In genomic region chr5:58794875-58795274, GRCh38 we compare ENCODE assay signal across 16 cellular contexts.
A peak's percentile ranks its signal among the peaks of the same experiment; 100 is the strongest.
DNase-seq lines count a peak whose midpoint lies in the region; ATAC-seq, FAIRE-seq and TF ChIP-seq lines count a peak whose summit lies in the region.
"Had no signal": no experiment of that assay in that cellular context is flagged by ENCODE, and none has a peak within 500 bp of the region (broad histone marks: within the 10 kb centered on the region; RNA-seq: fewer than 3 reads in every experiment).

No MANE protein-coding gene starts in this region.

- POLR2A ChIA-PET in activated CD8-positive, alpha-beta T cell treated with anti-CD3 and anti-CD28 coated beads for 36 hours (lab: Charles Lee): interaction anchor here (1.5 kb wide), 1 partner anchor 10 kb away, joined by 5 read pairs; no protein-coding TSS in a partner anchor
- POLR2A ChIA-PET in activated CD8-positive, alpha-beta T cell treated with anti-CD3 and anti-CD28 coated beads, Interleukin-2, amount 10 ng/mL, durations not matched to agents 7 days and 5 days (lab: Charles Lee): no interaction called here
- POLR2A ChIA-PET in GM12878 (lab: Charles Lee): no interaction called here

- no peak for TF ChIP-seq CTCF in activated CD8-positive, alpha-beta T cell treated with anti-CD3 and anti-CD28 coated beads for 36 hours (IDR thresholded peaks at IDR 0.05)
- TF ChIP-seq CTCF in GM12878 (IDR thresholded peaks at IDR 0.05 in 2 of 3, conservative IDR thresholded peaks at IDR 0.05 in 1 of 3; ENCODE audit: control insufficient read depth in 2 of 3, extremely low read depth in 1 of 3, insufficient read depth in 1 of 3, low read depth in 3 of 3, low read length in 3 of 3): no peak

- no peak overlapping the region for H3K9ac ChIP-seq in GM12878 (ENCODE audit: control insufficient read depth, insufficient read depth, low read length)
- H3K9ac ChIP-seq: SK-N-SH had no signal

- CTCF ChIA-PET in activated CD8-positive, alpha-beta T cell treated with anti-CD3 and anti-CD28 coated beads for 36 hours (lab: Charles Lee): no interaction called here
- CTCF ChIA-PET in activated CD8-positive, alpha-beta T cell treated with anti-CD3 and anti-CD28 coated beads, Interleukin-2, amount 10 ng/mL, durations not matched to agents 7 days and 5 days (lab: Charles Lee): no interaction called here
- CTCF ChIA-PET in GM12878 (lab: Yijun Ruan, JAX): no interaction called here

- H3K79me2 ChIP-seq in GM12878 (ENCODE audit: control insufficient read depth, insufficient read depth, low read length): no peaks in the 10 kb centered on the region

- BruUV-seq in GM12878 (replicated peaks; lab: Mats Ljungman, UMichigan): no TSS peak

- RAD21 ChIA-PET in GM12878 (lab: Charles Lee; ENCODE audit: unreplicated experiment): interaction anchor here (1.8 to 1.9 kb wide), 2 partner anchors 10 to 57 kb away, joined by 4 to 5 read pairs; no protein-coding TSS in a partner anchor

- FAIRE-seq in GM12878 (lab: Jason Lieb, UNC): peak; percentile 18

- DNase-seq in activated CD8-positive, alpha-beta T cell treated with anti-CD3 and anti-CD28 coated beads for 36 hours: peak; percentile 37
- DNase-seq in activated CD8-positive, alpha-beta T cell treated with anti-CD3 and anti-CD28 coated beads, Interleukin-2, amount 10 ng/mL, durations not matched to agents 7 days and 5 days: no peak
- DNase-seq in GM12878 (ENCODE audit: low read depth, low spot score) (peak; percentile 49), T1000 (lab: John Stamatoyannopoulos, UW) (no peak), AG08395 (ENCODE audit: low spot score) (no peak)
- peak; percentile 63 for DNase-seq in stimulated activated CD8-positive, alpha-beta memory T cell treated with anti-CD3 and anti-CD28 coated beads, Interleukin-4, amount 100 ng/mL, for 48 hours
- DNase-seq: activated B cell treated with CpG ODN at 0.5 μM for 24 hours, MG63, naive B cell, retina, SK-N-SH, transverse colon had no signal

- no peak overlapping the region for H3K4me3 Mint-ChIP-seq in activated CD8-positive, alpha-beta T cell treated with anti-CD3 and anti-CD28 coated beads for 36 hours
- no peak overlapping the region for H3K4me3 Mint-ChIP-seq in activated CD8-positive, alpha-beta T cell treated with anti-CD3 and anti-CD28 coated beads, Interleukin-2, amount 10 ng/mL, durations not matched to agents 7 days and 5 days
- H3K4me3 Mint-ChIP-seq: activated B cell treated with CpG ODN at 0.5 μM for 24 hours; central memory CD8-positive, alpha-beta T cell; naive B cell had no signal

- TF ChIP-seq RAD21 in GM12878 (IDR thresholded peaks at IDR 0.05; ENCODE audit: insufficient read depth, low read depth, low read length): no peak

- no peak overlapping the region for H3K4me2 ChIP-seq in GM12878 (ENCODE audit: control insufficient read depth, insufficient read depth)
- H3K4me2 ChIP-seq: SK-N-SH had no signal

- SMC1A ChIA-PET in GM12878 (lab: Charles Lee; ENCODE audit: uncharacterized antibody, unreplicated experiment): interaction anchor here (0.9 to 1.9 kb wide), 4 partner anchors 9 to 151 kb away, joined by 3 to 7 read pairs (median 4); no protein-coding TSS in a partner anchor

- WGBS in GM12878 (ENCODE audit: insufficient coverage, insufficient replicate concordance, low lambda C conversion rate, missing lambda C conversion rate): 1% methylated on average over 4 of the region's 4 CpGs

- no peaks in the 10 kb centered on the region for H3K9me3 Mint-ChIP-seq in activated CD8-positive, alpha-beta T cell treated with anti-CD3 and anti-CD28 coated beads for 36 hours
- no peaks in the 10 kb centered on the region for H3K9me3 Mint-ChIP-seq in activated CD8-positive, alpha-beta T cell treated with anti-CD3 and anti-CD28 coated beads, Interleukin-2, amount 10 ng/mL, durations not matched to agents 7 days and 5 days (ENCODE audit: insufficient read depth)
- H3K9me3 Mint-ChIP-seq: activated B cell treated with CpG ODN at 0.5 μM for 24 hours; central memory CD8-positive, alpha-beta T cell; naive B cell had no signal

- no peak overlapping the region for H3K27ac Mint-ChIP-seq in activated CD8-positive, alpha-beta T cell treated with anti-CD3 and anti-CD28 coated beads for 36 hours
- H3K27ac Mint-ChIP-seq in activated CD8-positive, alpha-beta T cell treated with anti-CD3 and anti-CD28 coated beads, Interleukin-2, amount 10 ng/mL, durations not matched to agents 7 days and 5 days: no peak overlapping the region
- H3K27ac Mint-ChIP-seq: activated B cell treated with CpG ODN at 0.5 μM for 24 hours had no signal

- intact Hi-C loops in activated CD8-positive, alpha-beta T cell treated with anti-CD3 and anti-CD28 coated beads for 36 hours (cut with micrococcal nuclease): no loop called here
- intact Hi-C loops in GM12878 (cut with micrococcal nuclease; ENCODE audit: unreplicated experiment): no loop called here

- no peaks in the 10 kb centered on the region for H3K4me1 ChIP-seq in GM12878 (ENCODE audit: control insufficient read depth, insufficient read depth, low read length)
- H3K4me1 ChIP-seq: Caco-2, transverse colon had no signal

- H3K9me3 ChIP-seq in GM12878 (replicated peaks; ENCODE audit: control insufficient read depth, insufficient read depth, low read length): no peaks in the 10 kb centered on the region
- H3K9me3 ChIP-seq: Caco-2, MG63, SK-N-SH, transverse colon had no signal

- H3K36me3 ChIP-seq in GM12878 (ENCODE audit: control insufficient read depth in 2 of 2, insufficient read depth in 2 of 2, low read length in 1 of 2): no peaks in the 10 kb centered on the region
- H3K36me3 ChIP-seq: MG63, transverse colon had no signal

- H3K4me1 Mint-ChIP-seq in activated CD8-positive, alpha-beta T cell treated with anti-CD3 and anti-CD28 coated beads for 36 hours (ENCODE audit: low read depth): peaks cover 4% of the 10 kb centered on the region
- no peaks in the 10 kb centered on the region for H3K4me1 Mint-ChIP-seq in activated CD8-positive, alpha-beta T cell treated with anti-CD3 and anti-CD28 coated beads, Interleukin-2, amount 10 ng/mL, durations not matched to agents 7 days and 5 days (ENCODE audit: low read depth)
- H3K4me1 Mint-ChIP-seq: central memory CD8-positive, alpha-beta T cell; naive B cell had no signal

- peaks cover 3% of the 10 kb centered on the region for H3K27me3 Mint-ChIP-seq in activated CD8-positive, alpha-beta T cell treated with anti-CD3 and anti-CD28 coated beads for 36 hours
- peaks cover 4% of the 10 kb centered on the region for H3K27me3 Mint-ChIP-seq in activated CD8-positive, alpha-beta T cell treated with anti-CD3 and anti-CD28 coated beads, Interleukin-2, amount 10 ng/mL, durations not matched to agents 7 days and 5 days (ENCODE audit: low read depth)
- H3K27me3 Mint-ChIP-seq: activated B cell treated with CpG ODN at 0.5 μM for 24 hours had no signal

- no peak for TF ChIP-seq EP300 in GM12878 (IDR thresholded peaks at IDR 0.05; ENCODE audit: borderline replicate concordance in 1 of 2, control insufficient read depth in 1 of 2, low read depth in 2 of 2, low read length in 2 of 2)

- H2AFZ ChIP-seq in GM12878 (ENCODE audit: control insufficient read depth, low read depth, low read length): no peak overlapping the region

- no peak for TF ChIP-seq POLR2A in GM12878 (IDR thresholded peaks at IDR 0.05; ENCODE audit: low read depth, low read length)

- no peak overlapping the region for H3K27ac ChIP-seq in GM12878 (ENCODE audit: control insufficient read depth, insufficient read depth)
- H3K27ac ChIP-seq: transverse colon had no signal

- H3K36me3 Mint-ChIP-seq in activated CD8-positive, alpha-beta T cell treated with anti-CD3 and anti-CD28 coated beads for 36 hours (ENCODE audit: low read depth): no peaks in the 10 kb centered on the region
- no peaks in the 10 kb centered on the region for H3K36me3 Mint-ChIP-seq in activated CD8-positive, alpha-beta T cell treated with anti-CD3 and anti-CD28 coated beads, Interleukin-2, amount 10 ng/mL, durations not matched to agents 7 days and 5 days (ENCODE audit: low read depth)
- H3K36me3 Mint-ChIP-seq: naive B cell had no signal

- H3K27me3 ChIP-seq in GM12878 (replicated peaks in 1 of 2; ENCODE audit: control insufficient read depth in 2 of 2, insufficient read depth in 2 of 2, low read length in 1 of 2): no peaks in the 10 kb centered on the region
- H3K27me3 ChIP-seq: transverse colon had no signal

- in situ Hi-C loops in GM12878 (cut with MboI): no loop called here

- H4K20me1 ChIP-seq in GM12878 (ENCODE audit: control insufficient read depth, insufficient read depth): no peaks in the 10 kb centered on the region

- ATAC-seq in activated CD8-positive, alpha-beta T cell treated with anti-CD3 and anti-CD28 coated beads for 36 hours: peak; percentile 49
- no peak for ATAC-seq in activated CD8-positive, alpha-beta T cell treated with anti-CD3 and anti-CD28 coated beads, Interleukin-2, amount 10 ng/mL, durations not matched to agents 7 days and 5 days
- ATAC-seq in HG02759 (IDR thresholded peaks at IDR 0.05; ENCODE audit: unreplicated experiment) (peak; percentile 49), GM12878 (peak; percentile 77), HG03442 (IDR thresholded peaks at IDR 0.05; ENCODE audit: unreplicated experiment) (no peak)

- no peak overlapping the region for H3K4me3 ChIP-seq in GM12878
- H3K4me3 ChIP-seq: MG63, transverse colon had no signal

TF ChIP-seq in GM12878, 131 proteins besides CTCF, POLR2A, EP300 and RAD21 (continues in another document):
- TF ChIP-seq BRCA1 (IDR thresholded peaks at IDR 0.05; ENCODE audit: low read depth, low read length) (no peak), MTA3 (IDR thresholded peaks at IDR 0.05; ENCODE audit: borderline replicate concordance, low read length) (no peak), CREB1 (IDR thresholded peaks at IDR 0.05; ENCODE audit: low read depth) (no peak), ZNF24 (IDR thresholded peaks at IDR 0.05) (no peak), MAX (IDR thresholded peaks at IDR 0.05; ENCODE audit: low read depth, low read length) (no peak)
- TF ChIP-seq, protein P1, sequence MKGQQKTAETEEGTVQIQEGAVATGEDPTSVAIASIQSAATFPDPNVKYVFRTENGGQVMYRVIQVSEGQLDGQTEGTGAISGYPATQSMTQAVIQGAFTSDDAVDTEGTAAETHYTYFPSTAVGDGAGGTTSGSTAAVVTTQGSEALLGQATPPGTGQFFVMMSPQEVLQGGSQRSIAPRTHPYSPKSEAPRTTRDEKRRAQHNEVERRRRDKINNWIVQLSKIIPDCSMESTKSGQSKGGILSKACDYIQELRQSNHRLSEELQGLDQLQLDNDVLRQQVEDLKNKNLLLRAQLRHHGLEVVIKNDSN (IDR thresholded peaks at IDR 0.05; ENCODE audit: borderline replicate concordance, extremely low read length, insufficient read depth, low read depth, low read length): no peak

Comparison
In these comparisons a context has a peak if more than half of its experiments do, and no peak if none do; other contexts are left out.
1. ATAC-seq: peak in activated CD8-positive, alpha-beta T cell treated with anti-CD3 and anti-CD28 coated beads for 36 hours (single experiment), HG02759 (single experiment) and GM12878 (single experiment); none in activated CD8-positive, alpha-beta T cell treated with anti-CD3 and anti-CD28 coated beads, Interleukin-2, amount 10 ng/mL, durations not matched to agents 7 days and 5 days (single experiment) and HG03442 (single experiment).
2. DNase-seq: peak in activated CD8-positive, alpha-beta T cell treated with anti-CD3 and anti-CD28 coated beads for 36 hours (single experiment), GM12878 (single experiment) and stimulated activated CD8-positive, alpha-beta memory T cell treated with anti-CD3 and anti-CD28 coated beads, Interleukin-4, amount 100 ng/mL, for 48 hours (single experiment); none in activated CD8-positive, alpha-beta T cell treated with anti-CD3 and anti-CD28 coated beads, Interleukin-2, amount 10 ng/mL, durations not matched to agents 7 days and 5 days (single experiment), T1000 (single experiment) and AG08395 (single experiment).